8 cellular contexts compared by ENCODE assay signal in the genomic region with DNA sequence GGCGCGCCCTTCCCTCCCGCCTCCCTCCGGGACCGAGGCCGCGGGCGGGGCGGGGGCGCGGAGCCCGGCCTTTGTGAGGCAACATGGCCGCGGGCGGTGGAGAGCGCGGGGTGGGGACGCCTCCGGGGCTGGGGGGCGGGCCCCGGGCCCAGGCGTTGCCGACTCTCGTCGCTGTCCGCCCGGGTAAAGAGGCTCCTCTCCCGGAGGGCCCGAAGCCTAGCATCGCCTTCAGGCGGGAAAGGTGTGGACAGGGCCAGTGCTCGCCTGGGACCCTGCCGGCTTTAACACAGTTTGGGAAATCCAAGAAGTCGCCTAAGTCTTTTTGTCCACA. TPM values are rescaled to one million over a fixed set of nuclear protein-coding genes. Genes with fewer than 3 reads are reported as not detected.
A peak's percentile ranks its signal among the peaks of the same experiment; 100 is the strongest.
DNase-seq lines count a peak whose midpoint lies in the region; ATAC-seq and TF ChIP-seq lines count a peak whose summit lies in the region.

No MANE protein-coding gene starts in this region.

- H3K9me3 ChIP-seq in A673 (ENCODE audit: low read depth, low read length, poor library complexity, severe bottlenecking), result no peaks in the 10 kb centered on the region
- H3K9me3 ChIP-seq in suprapubic skin, result no peaks in the 10 kb centered on the region

- intact Hi-C loops in A673 (cut with micrococcal nuclease; ENCODE audit: unreplicated experiment), result loop anchor here (10.0 kb wide), 1 partner anchor 106 kb away; no protein-coding TSS in a partner anchor

- CTCF ChIA-PET in A673 (lab: Charles Lee), result no interaction called here

- WGBS in suprapubic skin, result 0% methylated on average over 3 of the region's 34 CpGs

- no peaks in the 10 kb centered on the region for H3K27me3 ChIP-seq in A673 (replicated peaks; ENCODE audit: insufficient read depth, low read depth, low read length, poor library complexity)
- no peaks in the 10 kb centered on the region for H3K27me3 ChIP-seq in suprapubic skin

- BruUV-seq in A673 (replicated peaks; lab: Mats Ljungman, UMichigan), result no TSS peak

- DNase-seq in A673 (ENCODE audit: low spot score) (peak; percentile 71), GM13977 (ENCODE audit: low spot score) (peak; percentile 91), NOMO-1 (lab: John Stamatoyannopoulos, UW; ENCODE audit: unreplicated experiment in 2 of 2) (peak; percentile 24 to 50), fibroblast of villous mesenchyme (ENCODE audit: low read depth) (peak; percentile 55), occipital lobe (lab: John Stamatoyannopoulos, UW) (peak; percentile 32), suprapubic skin (ENCODE audit: low spot score in 2 of 2) (peak in 1 of 2 donors; percentile 78)
- DNase-seq in activated effector memory CD4-positive, alpha-beta T cell treated with Interleukin-2 at 50 U/mL for 16 hours, result peak; percentile 65

- POLR2A ChIA-PET in A673 (lab: Charles Lee; ENCODE audit: low non-redundant PET), result no interaction called here

- TF ChIP-seq CTCF in A673 (conservative IDR thresholded peaks at IDR 0.05; ENCODE audit: low read depth, low read length) (no peak), GM13977 (IDR thresholded peaks at IDR 0.05; ENCODE audit: extremely low read depth, insufficient read depth, missing control alignments) (no peak), fibroblast of villous mesenchyme (IDR thresholded peaks at IDR 0.05; ENCODE audit: insufficient read depth, low read depth, low read length) (no peak), suprapubic skin (IDR thresholded peaks at IDR 0.05) (no peak)

- H3K36me3 ChIP-seq in A673 (ENCODE audit: insufficient read depth, low read length, poor library complexity, severe bottlenecking) (peaks cover 11% of the 10 kb centered on the region), suprapubic skin (no peaks in the 10 kb centered on the region)

- H3K27ac ChIP-seq in A673 (ENCODE audit: low read depth, low read length, poor library complexity, severe bottlenecking) (peak overlapping the region; percentile 89), suprapubic skin (peak overlapping the region; percentile 97)

- TF ChIP-seq EP300 in suprapubic skin (IDR thresholded peaks at IDR 0.05), result no peak

- peak; percentile 47 for ATAC-seq in HG02938 (IDR thresholded peaks at IDR 0.05; ENCODE audit: unreplicated experiment)

- H3K4me3 ChIP-seq in A673 (ENCODE audit: low read depth, low read length, poor library complexity, severe bottlenecking) (peak overlapping the region; percentile 77), fibroblast of villous mesenchyme (ENCODE audit: low read depth, low read length) (peak overlapping the region; percentile 89), suprapubic skin (peak overlapping the region; percentile 81)

- in situ Hi-C loops in GM13977 (cut with MboI; ENCODE audit: low pct_unique_long_range_greater_than_20kb, low sequenced_read_pairs, unreplicated experiment), result no loop called here

- no peaks in the 10 kb centered on the region for H3K4me1 ChIP-seq in A673 (ENCODE audit: insufficient read depth, low read length, poor library complexity, severe bottlenecking)
- H3K4me1 ChIP-seq in suprapubic skin, result peaks cover 48% of the 10 kb centered on the region

- TF ChIP-seq POLR2A in suprapubic skin (IDR thresholded peaks at IDR 0.05), result peak in 1 of 2 donors; percentile 6

RNA-seq across cellular contexts. Expression of a gene that starts 0.4 kb away (rescaled TPM):
- total RNA-seq in A673 (2021), result 63.2 and 74.8 TPM in 2 replicates
- total RNA-seq in fibroblast of villous mesenchyme, result 30.7 and 34.1 TPM in 2 replicates
- total RNA-seq in occipital lobe, result 37.0 TPM
- total RNA-seq in suprapubic skin, result 10 to 100 TPM; 22.4 to 69.1 (median 38.0) TPM

RNA-seq across cellular contexts. Expression of a gene that starts 35.5 kb away (rescaled TPM):
- 501 and 509 TPM in 2 replicates for total RNA-seq in A673 (2021)
- total RNA-seq in fibroblast of villous mesenchyme, result 200 and 206 TPM in 2 replicates
- 90.6 TPM for total RNA-seq in occipital lobe
- 100 to 1,000 TPM; 107 to 150 (median 119) TPM for total RNA-seq in suprapubic skin

RNA-seq across cellular contexts. Expression of a gene that starts 36.6 kb away (rescaled TPM):
- total RNA-seq in A673 (2021), result 68.1 and 71.1 TPM in 2 replicates
- total RNA-seq in fibroblast of villous mesenchyme, result 35.4 and 45.3 TPM in 2 replicates
- 25.9 TPM for total RNA-seq in occipital lobe
- 10 to 100 TPM; 52.0 to 98.6 (median 55.7) TPM for total RNA-seq in suprapubic skin

RNA-seq across cellular contexts. Expression of a gene that starts 51.2 kb away (rescaled TPM):
- total RNA-seq in A673 (2021) (58.8 and 60.2 TPM in 2 replicates), fibroblast of villous mesenchyme (8.1 and 10.8 TPM in 2 replicates), occipital lobe (3.3 TPM), suprapubic skin (10 to 100 TPM; 26.0 to 64.2 (median 34.9) TPM)

RNA-seq across cellular contexts. Expression of a gene that starts 59.5 kb away (rescaled TPM):
- total RNA-seq in A673 (2021) (17.7 and 21.5 TPM in 2 replicates), fibroblast of villous mesenchyme (30.2 and 32.5 TPM in 2 replicates), occipital lobe (15.9 TPM), suprapubic skin (10 to 100 TPM; 23.1 to 31.9 (median 26.8) TPM)
